In genomic region chr10:123390332-123390731, GRCh38 we compare ENCODE assay signal across 21 cellular contexts.
DNase-seq lines count a peak whose midpoint lies in the region; TF ChIP-seq lines count a peak whose summit lies in the region.
"Had no signal": no experiment of that assay in that cellular context is flagged by ENCODE, and none has a peak within 500 bp of the region (broad histone marks: within the 10 kb centered on the region; RNA-seq: fewer than 3 reads in every experiment).

No MANE protein-coding gene starts in this region.

- H3K27ac ChIP-seq in OCI-LY3 (ENCODE audit: low read length) (peak overlapping the region; percentile 99), colonic mucosa (no peak overlapping the region)
- H3K27ac ChIP-seq: KMS-11, testis had no signal

- H3K4me1 ChIP-seq in OCI-LY3 (ENCODE audit: low read length) (peaks cover 66% of the 10 kb centered on the region), colonic mucosa (no peaks in the 10 kb centered on the region)
- H3K4me1 ChIP-seq: testis had no signal

- H3K4me3 ChIP-seq in GM06990 (replicated peaks; ENCODE audit: low read depth, low read length) (no peak overlapping the region), OCI-LY3 (ENCODE audit: low read length) (peak overlapping the region; percentile 70), colonic mucosa (no peak overlapping the region)
- H3K4me3 ChIP-seq: testis had no signal

- H3K27me3 ChIP-seq in GM06990 (replicated peaks; ENCODE audit: control insufficient read depth, insufficient read depth, low read length) (no peaks in the 10 kb centered on the region), OCI-LY3 (ENCODE audit: low read depth, low read length) (no peaks in the 10 kb centered on the region), colonic mucosa (no peaks in the 10 kb centered on the region)
- H3K27me3 ChIP-seq: testis had no signal

- H2AFZ ChIP-seq in OCI-LY3 (ENCODE audit: low read depth, low read length): no peak overlapping the region

- H3K79me2 ChIP-seq in OCI-LY3 (ENCODE audit: low read length): no peaks in the 10 kb centered on the region

- intact Hi-C loops in colonic mucosa (cut with DNase I): no loop called here

- H3K36me3 ChIP-seq in GM06990 (ENCODE audit: control insufficient read depth, insufficient read depth, low read length) (no peaks in the 10 kb centered on the region), OCI-LY3 (replicated peaks; ENCODE audit: low read depth, low read length) (peaks cover 34% of the 10 kb centered on the region), colonic mucosa (no peaks in the 10 kb centered on the region)

- peak overlapping the region; percentile 97 for H3K4me2 ChIP-seq in OCI-LY3 (ENCODE audit: low read length)
- H3K4me2 ChIP-seq: KMS-11 had no signal

- in situ Hi-C loops in GM13977 (cut with MboI; ENCODE audit: low pct_unique_long_range_greater_than_20kb, low sequenced_read_pairs, unreplicated experiment): loop anchor here (5.0 to 10.0 kb wide), 2 partner anchors 162 to 236 kb away; partner anchors contain the start of gene BUB3

- TF ChIP-seq CTCF in GM06990 (IDR thresholded peaks at IDR 0.05; ENCODE audit: insufficient read depth, low read length, poor library complexity, severe bottlenecking) (peak; percentile 23), GM13977 (IDR thresholded peaks at IDR 0.05; ENCODE audit: extremely low read depth, insufficient read depth, missing control alignments) (peak; percentile 36), OCI-LY3 (IDR thresholded peaks at IDR 0.05; ENCODE audit: low read depth, low read length) (peak; percentile 12; the same call in 1 of the 2 replicates), colonic mucosa (IDR thresholded peaks at IDR 0.05) (no peak)

- H4K20me1 ChIP-seq in OCI-LY3 (ENCODE audit: insufficient read depth, low read length): no peaks in the 10 kb centered on the region

- peaks cover 24% of the 10 kb centered on the region for H3K9me3 ChIP-seq in OCI-LY3 (ENCODE audit: insufficient read depth, low read length)
- no peaks in the 10 kb centered on the region for H3K9me3 ChIP-seq in colonic mucosa
- H3K9me3 ChIP-seq: testis had no signal

- peak overlapping the region; percentile 100 for H3K9ac ChIP-seq in OCI-LY3 (ENCODE audit: low read length)
- no peak overlapping the region for H3K9ac ChIP-seq in colonic mucosa (ENCODE audit: low read depth in 2 of 2, low read length in 2 of 2)
- H3K9ac ChIP-seq: KMS-11 had no signal

- DNase-seq in GM06990 (ENCODE audit: extremely low read depth, insufficient read length) (peak; percentile 64), GM13977 (ENCODE audit: low spot score) (no peak), iPS-NIHi11 (ENCODE audit: low spot score) (peak; percentile 47), colonic mucosa (no peak), NCI-H748 treated with DMSO at 0.1 percent for 48 hours (lab: John Stamatoyannopoulos, UW) (no peak)
- DNase-seq in activated CD8-positive, alpha-beta memory T cell treated with anti-CD3 and anti-CD28 coated beads, Interleukin-2, amount 50 U/mL, for 48 hours: no peak
- DNase-seq: activated CD4-positive, alpha-beta T cell treated with anti-CD3 and anti-CD28 coated beads for 48 hours; activated naive CD4-positive, alpha-beta T cell treated with Interleukin-2 at 50 U/mL for 16 hours; activated T-cell treated with anti-CD3 and anti-CD28 coated beads, Interleukin-2, amount 50 U/mL, for 48 hours; CD4-positive, alpha-beta T cell; midbrain; naive thymus-derived CD4-positive, alpha-beta T cell; NCI-H146; NCI-H2107; NCI-H446 treated with DMSO at 0.1 percent for 48 hours; nucleus accumbens; stimulated activated naive CD4-positive, alpha-beta T cell treated with Interleukin-2 at 50 U/mL for 16 hours; T-helper 2 cell; testis had no signal

Comparison
In these comparisons a context has a peak if more than half of its experiments do, and no peak if none do; other contexts are left out.
1. DNase-seq: peak in GM06990 (single experiment) and iPS-NIHi11 (single experiment); none in GM13977 (single experiment), colonic mucosa (single experiment), NCI-H748 treated with DMSO at 0.1 percent for 48 hours (single experiment) and activated CD8-positive, alpha-beta memory T cell treated with anti-CD3 and anti-CD28 coated beads, Interleukin-2, amount 50 U/mL, for 48 hours (single experiment).